Comparison of ENCODE assay signal across 23 cellular contexts in the genomic region with DNA sequence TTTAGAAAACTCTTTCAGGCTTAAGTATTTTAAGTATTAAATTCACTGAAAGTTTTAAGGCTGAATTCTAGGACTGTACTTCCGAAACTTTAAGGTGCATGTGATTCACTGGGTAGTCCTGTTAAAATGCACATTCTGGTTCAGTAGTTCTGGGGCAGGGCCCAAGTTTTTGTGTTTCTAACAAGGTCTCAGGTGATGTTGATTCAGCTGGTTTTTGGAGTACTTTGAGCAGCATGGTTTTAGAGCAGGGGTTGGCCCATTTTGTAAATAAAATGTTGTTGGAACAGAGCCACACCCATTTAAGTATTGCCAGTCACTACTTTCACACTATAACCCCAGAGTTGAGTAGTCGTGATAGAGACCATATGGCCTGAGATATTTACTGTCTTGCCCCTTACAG.
A peak's percentile ranks its signal among the peaks of the same experiment; 100 is the strongest.
DNase-seq lines count a peak whose midpoint lies in the region; ATAC-seq and TF ChIP-seq lines count a peak whose summit lies in the region.
"Had no signal": no experiment of that assay in that cellular context is flagged by ENCODE, and none has a peak within 500 bp of the region (broad histone marks: within the 10 kb centered on the region; RNA-seq: fewer than 3 reads in every experiment).

No MANE protein-coding gene starts in this region.

- no peaks in the 10 kb centered on the region for H3K27me3 Mint-ChIP-seq in activated naive CD8-positive, alpha-beta T cell treated with anti-CD3 and anti-CD28 coated beads, Interleukin-2, amount 10 ng/mL, durations not matched to agents 7 days and 5 days
- H3K27me3 Mint-ChIP-seq in activated naive CD8-positive, alpha-beta T cell treated with anti-CD3 and anti-CD28 coated beads, Interleukin-2, amount 50 U/mL, for 24 hours, result no peaks in the 10 kb centered on the region
- H3K27me3 Mint-ChIP-seq in activated CD8-positive, alpha-beta T cell treated with anti-CD3 and anti-CD28 coated beads for 36 hours, result no peaks in the 10 kb centered on the region

- H3K27ac ChIP-seq in colonic mucosa, result no peak overlapping the region
- H3K27ac ChIP-seq: epithelial cell of prostate, neutrophil, upper lobe of left lung had no signal

- TF ChIP-seq CTCF in colonic mucosa (IDR thresholded peaks at IDR 0.05), result no peak
- TF ChIP-seq CTCF in activated CD8-positive, alpha-beta T cell treated with anti-CD3 and anti-CD28 coated beads for 36 hours (IDR thresholded peaks at IDR 0.05), result no peak

- intact Hi-C loops in colonic mucosa (cut with DNase I), result no loop called here
- intact Hi-C loops in activated CD8-positive, alpha-beta T cell treated with anti-CD3 and anti-CD28 coated beads for 36 hours (cut with micrococcal nuclease), result no loop called here

- no peaks in the 10 kb centered on the region for H3K36me3 ChIP-seq in colonic mucosa

- H3K27me3 ChIP-seq in colonic mucosa, result no peaks in the 10 kb centered on the region
- H3K27me3 ChIP-seq: neutrophil, upper lobe of left lung had no signal

- POLR2A ChIA-PET in activated naive CD8-positive, alpha-beta T cell treated with anti-CD3 and anti-CD28 coated beads, Interleukin-2, amount 10 ng/mL, durations not matched to agents 7 days and 5 days (lab: Charles Lee), result no interaction called here
- POLR2A ChIA-PET in activated CD8-positive, alpha-beta T cell treated with anti-CD3 and anti-CD28 coated beads for 36 hours (lab: Charles Lee), result interaction anchor here (0.7 kb wide), 1 partner anchor 28 kb away, joined by 3 read pairs; no protein-coding TSS in a partner anchor

- no peaks in the 10 kb centered on the region for H3K9me3 ChIP-seq in colonic mucosa
- H3K9me3 ChIP-seq: neutrophil, upper lobe of left lung had no signal

- H3K9ac ChIP-seq in colonic mucosa (ENCODE audit: low read depth in 2 of 2, low read length in 2 of 2), result no peak overlapping the region

- H3K36me3 Mint-ChIP-seq in activated naive CD8-positive, alpha-beta T cell treated with anti-CD3 and anti-CD28 coated beads, Interleukin-2, amount 10 ng/mL, durations not matched to agents 7 days and 5 days, result peaks cover 23% of the 10 kb centered on the region
- H3K36me3 Mint-ChIP-seq in activated naive CD8-positive, alpha-beta T cell treated with anti-CD3 and anti-CD28 coated beads, Interleukin-2, amount 50 U/mL, for 24 hours (ENCODE audit: low read depth), result peaks cover 5% of the 10 kb centered on the region
- H3K36me3 Mint-ChIP-seq in activated CD8-positive, alpha-beta T cell treated with anti-CD3 and anti-CD28 coated beads for 36 hours (ENCODE audit: low read depth), result peaks cover 3% of the 10 kb centered on the region

- CTCF ChIA-PET in activated CD8-positive, alpha-beta T cell treated with anti-CD3 and anti-CD28 coated beads for 36 hours (lab: Charles Lee), result no interaction called here

- no peak for ATAC-seq in activated naive CD8-positive, alpha-beta T cell treated with anti-CD3 and anti-CD28 coated beads, Interleukin-2, amount 10 ng/mL, durations not matched to agents 7 days and 5 days (ENCODE audit: low read depth)
- no peak for ATAC-seq in activated naive CD8-positive, alpha-beta T cell treated with anti-CD3 and anti-CD28 coated beads, Interleukin-2, amount 50 U/mL, for 24 hours
- no peak for ATAC-seq in HG02642 (IDR thresholded peaks at IDR 0.05; ENCODE audit: poor library complexity, unreplicated experiment)
- ATAC-seq in activated CD8-positive, alpha-beta T cell treated with anti-CD3 and anti-CD28 coated beads for 36 hours, result no peak
- ATAC-seq: HCT116, PC-3 had no signal

- no peaks in the 10 kb centered on the region for H3K4me1 ChIP-seq in colonic mucosa

- H3K4me3 ChIP-seq in colonic mucosa, result no peak overlapping the region
- H3K4me3 ChIP-seq: upper lobe of left lung had no signal

- H3K4me3 Mint-ChIP-seq in activated naive CD8-positive, alpha-beta T cell treated with anti-CD3 and anti-CD28 coated beads, Interleukin-2, amount 10 ng/mL, durations not matched to agents 7 days and 5 days, result no peak overlapping the region
- H3K4me3 Mint-ChIP-seq in activated naive CD8-positive, alpha-beta T cell treated with anti-CD3 and anti-CD28 coated beads, Interleukin-2, amount 50 U/mL, for 24 hours, result no peak overlapping the region
- H3K4me3 Mint-ChIP-seq in activated CD8-positive, alpha-beta T cell treated with anti-CD3 and anti-CD28 coated beads for 36 hours, result no peak overlapping the region

- DNase-seq in activated naive CD8-positive, alpha-beta T cell treated with anti-CD3 and anti-CD28 coated beads, Interleukin-2, amount 10 ng/mL, durations not matched to agents 7 days and 5 days, result no peak
- no peak for DNase-seq in activated naive CD8-positive, alpha-beta T cell treated with anti-CD3 and anti-CD28 coated beads, Interleukin-2, amount 50 U/mL, for 24 hours
- DNase-seq in NCI-H345 (lab: John Stamatoyannopoulos, UW) (peak; percentile 40), colonic mucosa (peak; percentile 38), RKO (ENCODE audit: low spot score) (no peak), dedifferentiated amniotic fluid mesenchymal stem cell (ENCODE audit: extremely low spot score) (no peak)
- DNase-seq in activated CD8-positive, alpha-beta T cell treated with anti-CD3 and anti-CD28 coated beads for 36 hours, result no peak
- DNase-seq: ACHN; activated CD4-positive, alpha-beta T cell treated with anti-CD3 and anti-CD28 coated beads, Interleukin-2, amount 50 U/mL, for 48 hours; activated CD8-positive, alpha-beta memory T cell treated with anti-CD3 and anti-CD28 coated beads, Interleukin-2, amount 50 U/mL, for 48 hours; activated effector memory CD4-positive, alpha-beta T cell treated with Interleukin-2 at 50 U/mL for 16 hours; glutamatergic neuron; NCI-H1436; PC-3; Right ventricle myocardium superior; SW 1271; T1000 had no signal

- H3K9me3 Mint-ChIP-seq in activated naive CD8-positive, alpha-beta T cell treated with anti-CD3 and anti-CD28 coated beads, Interleukin-2, amount 10 ng/mL, durations not matched to agents 7 days and 5 days, result no peaks in the 10 kb centered on the region
- H3K9me3 Mint-ChIP-seq in activated naive CD8-positive, alpha-beta T cell treated with anti-CD3 and anti-CD28 coated beads, Interleukin-2, amount 50 U/mL, for 24 hours, result no peaks in the 10 kb centered on the region
- H3K9me3 Mint-ChIP-seq in activated CD8-positive, alpha-beta T cell treated with anti-CD3 and anti-CD28 coated beads for 36 hours, result no peaks in the 10 kb centered on the region
- H3K9me3 Mint-ChIP-seq: brain had no signal

- peak overlapping the region; percentile 48 for H3K27ac Mint-ChIP-seq in activated naive CD8-positive, alpha-beta T cell treated with anti-CD3 and anti-CD28 coated beads, Interleukin-2, amount 10 ng/mL, durations not matched to agents 7 days and 5 days
- no peak overlapping the region for H3K27ac Mint-ChIP-seq in activated naive CD8-positive, alpha-beta T cell treated with anti-CD3 and anti-CD28 coated beads, Interleukin-2, amount 50 U/mL, for 24 hours
- no peak overlapping the region for H3K27ac Mint-ChIP-seq in activated CD8-positive, alpha-beta T cell treated with anti-CD3 and anti-CD28 coated beads for 36 hours

- peaks cover 2% of the 10 kb centered on the region for H3K4me1 Mint-ChIP-seq in activated naive CD8-positive, alpha-beta T cell treated with anti-CD3 and anti-CD28 coated beads, Interleukin-2, amount 10 ng/mL, durations not matched to agents 7 days and 5 days
- H3K4me1 Mint-ChIP-seq in activated naive CD8-positive, alpha-beta T cell treated with anti-CD3 and anti-CD28 coated beads, Interleukin-2, amount 50 U/mL, for 24 hours, result no peaks in the 10 kb centered on the region
- no peaks in the 10 kb centered on the region for H3K4me1 Mint-ChIP-seq in activated CD8-positive, alpha-beta T cell treated with anti-CD3 and anti-CD28 coated beads for 36 hours (ENCODE audit: low read depth)

Comparison
In these comparisons a context has a peak if more than half of its experiments do, and no peak if none do; other contexts are left out.
1. DNase-seq: peak in NCI-H345 (single experiment) and colonic mucosa (single experiment); none in activated naive CD8-positive, alpha-beta T cell treated with anti-CD3 and anti-CD28 coated beads, Interleukin-2, amount 10 ng/mL, durations not matched to agents 7 days and 5 days (single experiment), activated naive CD8-positive, alpha-beta T cell treated with anti-CD3 and anti-CD28 coated beads, Interleukin-2, amount 50 U/mL, for 24 hours (single experiment), RKO (single experiment), activated CD8-positive, alpha-beta T cell treated with anti-CD3 and anti-CD28 coated beads for 36 hours (single experiment) and dedifferentiated amniotic fluid mesenchymal stem cell (single experiment).